In the genomic region with DNA sequence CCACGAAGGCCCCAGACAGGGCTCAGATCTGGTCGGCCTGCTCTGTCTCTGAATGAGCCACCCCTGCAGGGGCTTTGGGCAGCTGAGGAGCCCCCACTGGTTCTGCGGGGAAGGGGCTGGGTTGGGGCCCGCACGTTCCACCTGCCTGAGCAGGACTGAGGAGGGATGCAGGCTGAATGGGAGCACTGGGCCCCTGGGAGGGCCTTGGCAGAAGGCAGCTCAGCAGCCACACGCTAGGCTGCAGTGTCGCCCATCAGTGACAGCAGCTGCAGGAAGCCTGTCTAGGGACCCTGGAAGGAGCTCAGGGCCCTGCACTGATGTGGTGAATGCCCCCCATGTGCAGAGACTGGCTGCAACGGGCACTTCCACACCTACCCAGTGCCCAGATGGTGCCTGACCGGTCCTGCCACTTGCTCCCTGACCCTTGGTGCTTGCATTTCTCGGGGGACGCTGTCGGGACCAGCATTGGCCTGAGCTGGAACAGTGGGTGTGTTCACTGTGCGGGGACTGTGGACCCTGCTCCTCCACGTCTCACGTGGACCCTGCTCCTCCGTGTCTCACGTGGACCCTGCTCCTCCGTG, we compare ENCODE assay signal across 31 cellular contexts. TPM values are rescaled to one million over a fixed set of nuclear protein-coding genes. Genes with fewer than 3 reads are reported as not detected.
DNase-seq lines count a peak whose midpoint lies in the region; ATAC-seq, FAIRE-seq and TF ChIP-seq lines count a peak whose summit lies in the region.
"Had no signal": no experiment of that assay in that cellular context is flagged by ENCODE, and none has a peak within 500 bp of the region (broad histone marks: within the 10 kb centered on the region; RNA-seq: fewer than 3 reads in every experiment).

No MANE protein-coding gene starts in this region.

- H3K27me3 ChIP-seq in H7 (ENCODE audit: control insufficient read depth, insufficient read depth, low read length) (no peaks in the 10 kb centered on the region), spleen (replicated peaks in 1 of 7) (no peaks in the 10 kb centered on the region)
- H3K27me3 ChIP-seq: BE2C, brain microvascular endothelial cell, esophagus squamous epithelium had no signal

- H3K9me3 ChIP-seq in kidney (ENCODE audit: control insufficient read depth in 1 of 2, low read length in 2 of 2) (no peaks in the 10 kb centered on the region), spleen (peaks cover 0 to 12% (median 4%) of the 10 kb centered on the region in 8 donors)
- H3K9me3 ChIP-seq: BE2C, esophagus squamous epithelium, prostate gland had no signal

- no peak overlapping the region for H3K9ac ChIP-seq in kidney (ENCODE audit: low read length in 2 of 2)

- FAIRE-seq in kidney (lab: Jason Lieb, UNC) = no peak
- FAIRE-seq: colon, frontal cortex, H54, HTR-8/SVneo had no signal

- H3K4me1 ChIP-seq in kidney (ENCODE audit: control insufficient read depth in 1 of 2, insufficient read depth in 1 of 2, low read depth in 1 of 2, low read length in 2 of 2) (no peaks in the 10 kb centered on the region), spleen (peaks cover 0 to 3% (median 0%) of the 10 kb centered on the region in 6 donors)
- H3K4me1 ChIP-seq: BE2C, esophagus squamous epithelium, prostate gland had no signal

- H3K27ac ChIP-seq in kidney (ENCODE audit: low read depth in 2 of 2, low read length in 2 of 2) = no peak overlapping the region
- no peak overlapping the region for H3K27ac ChIP-seq in spleen
- H3K27ac ChIP-seq: brain microvascular endothelial cell, esophagus squamous epithelium, prostate gland had no signal

- TF ChIP-seq CTCF in kidney (IDR thresholded peaks at IDR 0.05; ENCODE audit: borderline replicate concordance, extremely low read depth, insufficient read depth) (no peak), spleen (IDR thresholded peaks at IDR 0.05 in 8 of 11, conservative IDR thresholded peaks at IDR 0.05 in 3 of 11) (no peak)

- WGBS in spleen, 5 donors = 85 to 91% (median 87%) methylated on average over 13 to 18 of the region's 18 CpGs

- no peak overlapping the region for H3K4me3 ChIP-seq in H7 (ENCODE audit: insufficient read depth, low read depth, low read length)
- H3K4me3 ChIP-seq in kidney (ENCODE audit: low read length in 2 of 2) = no peak overlapping the region
- H3K4me3 ChIP-seq in spleen = no peak overlapping the region
- H3K4me3 ChIP-seq: esophagus squamous epithelium, prostate gland had no signal

- H3K36me3 ChIP-seq in H7 (replicated peaks; ENCODE audit: control insufficient read depth, insufficient read depth, low read length) (no peaks in the 10 kb centered on the region), kidney (ENCODE audit: control insufficient read depth in 1 of 2, insufficient read depth in 2 of 2, low read length in 2 of 2) (no peaks in the 10 kb centered on the region), spleen (no peaks in the 10 kb centered on the region)
- H3K36me3 ChIP-seq: BE2C, brain microvascular endothelial cell, esophagus squamous epithelium, prostate gland had no signal

- peak; percentile 52 for DNase-seq in activated CD8-positive, alpha-beta memory T cell treated with anti-CD3 and anti-CD28 coated beads for 24 hours
- no peak for DNase-seq in activated CD8-positive, alpha-beta memory T cell treated with anti-CD3 and anti-CD28 coated beads, Interleukin-2, amount 50 U/mL, for 4 hours
- DNase-seq in H7 = peak; percentile 59
- peak; percentile 69 for DNase-seq in kidney
- peak; percentile 62 for DNase-seq in spleen
- no peak for DNase-seq in left lobe of liver (ENCODE audit: low spot score)
- DNase-seq in NCI-H1105 treated with DMSO at 0.1 percent for 48 hours (lab: John Stamatoyannopoulos, UW) = no peak
- DNase-seq: activated CD4-positive, alpha-beta T cell treated with anti-CD3 and anti-CD28 coated beads, Interleukin-2, amount 10 ng/mL, durations not matched to agents 7 days and 5 days; activated naive CD4-positive, alpha-beta T cell; BE2C; brain microvascular endothelial cell; COR-L47; DMS79 treated with DMSO at 0.1 percent for 48 hours; effector memory CD4-positive, alpha-beta T cell; esophagus squamous epithelium; hippocampal formation; immature natural killer cell; Karpas-422; NCI-H1694 treated with DMSO at 0.1 percent for 48 hours; NCI-H2171; NCI-H524; stimulated activated CD4-positive, alpha-beta T cell treated with anti-CD3 and anti-CD28 coated beads, Interleukin-1b, Interleukin-23, amount 100 ng/mL, for 48 hours; T1000 had no signal

- intact Hi-C loops in kidney (cut with DNase I) = no loop called here
- intact Hi-C loops in spleen (cut with DNase I; ENCODE audit: low total_unique reads) = no loop called here

- TF ChIP-seq POLR2A in spleen (IDR thresholded peaks at IDR 0.05) = no peak

- ATAC-seq in HG02973 (IDR thresholded peaks at IDR 0.05; ENCODE audit: unreplicated experiment) (no peak), left lobe of liver (no peak)

RNA-seq across cellular contexts. Expression of gene KNDC1, which starts 27.2 kb away (rescaled TPM):
- 13.7 and 16.7 TPM in 2 replicates for total RNA-seq in H7 (2014; rRNA removed; shearing (Covaris generic))
- total RNA-seq in kidney = 8.7 TPM
- polyA plus RNA-seq in kidney (ENCODE audit: insufficient read depth, low read depth, low replicate concordance) = 0.43 TPM
- 1 to 10 TPM in 5 of 7 donors, under 1 TPM in 2; 0.32 to 3.5 (median 2.5) TPM for total RNA-seq in spleen
- under 1 TPM; 0.05 to 0.43 (median 0.29) TPM for polyA plus RNA-seq in spleen
- total RNA-seq in left lobe of liver = 8.5 TPM
- total RNA-seq: A673 had no signal
- polyA plus RNA-seq: immature natural killer cell had no signal

RNA-seq across cellular contexts. Expression of gene ADGRA1, which starts 45.1 kb away (rescaled TPM):
- total RNA-seq in H7 (2014; rRNA removed; shearing (Covaris generic)) = 0.37 and 0.62 TPM in 2 replicates
- 0.91 TPM for total RNA-seq in kidney
- polyA plus RNA-seq in kidney (ENCODE audit: insufficient read depth, low read depth, low replicate concordance) = 1.1 TPM
- total RNA-seq in spleen = under 1 TPM in 2 of 7 donors, not detected in 5; 0.26 to 0.34 TPM
- under 1 TPM in 2 of 3 donors, not detected in 1; 0.02 to 0.13 TPM for polyA plus RNA-seq in spleen
- 0.83 TPM for total RNA-seq in left lobe of liver
- total RNA-seq: activated CD4-positive, alpha-beta T cell treated with anti-CD3 and anti-CD28 coated beads, Interleukin-2, amount 10 ng/mL, durations not matched to agents 7 days and 5 days; esophagus squamous epithelium; lower leg skin had no signal
- polyA plus RNA-seq: immature natural killer cell had no signal

Comparison
In these comparisons a context has a peak if more than half of its experiments do, and no peak if none do; other contexts are left out.
1. DNase-seq: peak in activated CD8-positive, alpha-beta memory T cell treated with anti-CD3 and anti-CD28 coated beads for 24 hours (single experiment), H7 (single experiment), kidney (single experiment) and spleen (single experiment); none in activated CD8-positive, alpha-beta memory T cell treated with anti-CD3 and anti-CD28 coated beads, Interleukin-2, amount 50 U/mL, for 4 hours (single experiment), left lobe of liver (single experiment) and NCI-H1105 treated with DMSO at 0.1 percent for 48 hours (single experiment).